34 cellular contexts compared by ENCODE assay signal in genomic region chr3:59407425-59407824, GRCh38.
DNase-seq lines count a peak whose midpoint lies in the region; ATAC-seq and TF ChIP-seq lines count a peak whose summit lies in the region.
"Had no signal": no experiment of that assay in that cellular context is flagged by ENCODE, and none has a peak within 500 bp of the region (broad histone marks: within the 10 kb centered on the region; RNA-seq: fewer than 3 reads in every experiment).

No MANE protein-coding gene starts in this region.

- CTCF ChIA-PET in CD8-positive, alpha-beta memory T cell (lab: Charles Lee), result no interaction called here

- H3K36me3 Mint-ChIP-seq in T-helper 2 cell treated with Interferon-gamma antibody and Interleukin-4, amounts not matched to agents 5 μg/mL and 100 μg/mL, for 36 hours (ENCODE audit: low read depth), result no peaks in the 10 kb centered on the region
- H3K36me3 Mint-ChIP-seq in central memory CD8-positive, alpha-beta T cell (ENCODE audit: insufficient read depth), result peaks cover 2% of the 10 kb centered on the region
- H3K36me3 Mint-ChIP-seq in nephron (ENCODE audit: low read depth), result no peaks in the 10 kb centered on the region
- H3K36me3 Mint-ChIP-seq in CD8-positive, alpha-beta memory T cell, result peaks cover 0 to 2% (median 0%) of the 10 kb centered on the region in 3 donors
- H3K36me3 Mint-ChIP-seq: naive B cell, type B pancreatic cell had no signal

- ATAC-seq in central memory CD8-positive, alpha-beta T cell (replicated peaks; ENCODE audit: extremely low read depth, poor library complexity, severe bottlenecking), result no peak
- ATAC-seq: body of pancreas, esophagus mucosa, right lobe of liver had no signal

- POLR2A ChIA-PET in CD8-positive, alpha-beta memory T cell (lab: Charles Lee), result no interaction called here

- H3K4me3 ChIP-seq in H7 (ENCODE audit: insufficient read depth, low read depth, low read length), result no peak overlapping the region
- H3K4me3 ChIP-seq in CD8-positive, alpha-beta memory T cell (ENCODE audit: low read length), result no peak overlapping the region
- H3K4me3 ChIP-seq: body of pancreas, left ventricle myocardium inferior, prostate gland, right lobe of liver, spleen had no signal

- H3K9me3 Mint-ChIP-seq in T-helper 2 cell treated with Interferon-gamma antibody and Interleukin-4, amounts not matched to agents 5 μg/mL and 100 μg/mL, for 36 hours, result no peaks in the 10 kb centered on the region
- H3K9me3 Mint-ChIP-seq in central memory CD8-positive, alpha-beta T cell, result no peaks in the 10 kb centered on the region
- no peaks in the 10 kb centered on the region for H3K9me3 Mint-ChIP-seq in nephron
- no peaks in the 10 kb centered on the region for H3K9me3 Mint-ChIP-seq in CD8-positive, alpha-beta memory T cell
- H3K9me3 Mint-ChIP-seq: activated T-helper 2 cell treated with anti-CD3 and anti-CD28 coated beads, Interferon-gamma antibody, Interleukin-2, Interleukin-4, amounts not matched to agents 10 μg/mL and 5 μg/mL and 100 μg/mL, durations not matched to agents 14 hours and 24 hours and 36 hours; type B pancreatic cell had no signal

- H3K27me3 ChIP-seq in H7 (ENCODE audit: control insufficient read depth, insufficient read depth, low read length), result no peaks in the 10 kb centered on the region
- H3K27me3 ChIP-seq in CD8-positive, alpha-beta memory T cell (ENCODE audit: insufficient read depth, low read length, poor library complexity, severe bottlenecking), result no peaks in the 10 kb centered on the region
- H3K27me3 ChIP-seq: body of pancreas, right lobe of liver, spleen had no signal

- H3K27me3 Mint-ChIP-seq in T-helper 2 cell treated with Interferon-gamma antibody and Interleukin-4, amounts not matched to agents 5 μg/mL and 100 μg/mL, for 36 hours (ENCODE audit: low read depth), result peaks cover 3% of the 10 kb centered on the region
- H3K27me3 Mint-ChIP-seq in central memory CD8-positive, alpha-beta T cell, result no peaks in the 10 kb centered on the region
- H3K27me3 Mint-ChIP-seq in nephron (ENCODE audit: low read depth), result peaks cover 3% of the 10 kb centered on the region
- no peaks in the 10 kb centered on the region for H3K27me3 Mint-ChIP-seq in CD8-positive, alpha-beta memory T cell
- H3K27me3 Mint-ChIP-seq: naive B cell had no signal

- H3K27ac ChIP-seq in CD8-positive, alpha-beta memory T cell (ENCODE audit: low read depth, low read length), result no peak overlapping the region
- H3K27ac ChIP-seq: body of pancreas, C4-2B, left ventricle myocardium inferior, prostate gland, right lobe of liver, spleen had no signal

- H3K36me3 ChIP-seq in H7 (replicated peaks; ENCODE audit: control insufficient read depth, insufficient read depth, low read length), result no peaks in the 10 kb centered on the region
- H3K36me3 ChIP-seq in CD8-positive, alpha-beta memory T cell (ENCODE audit: insufficient read depth, low read length), result no peaks in the 10 kb centered on the region
- H3K36me3 ChIP-seq: left ventricle myocardium inferior, prostate gland, right lobe of liver, spleen had no signal

- peaks cover 20% of the 10 kb centered on the region for H3K4me1 Mint-ChIP-seq in T-helper 2 cell treated with Interferon-gamma antibody and Interleukin-4, amounts not matched to agents 5 μg/mL and 100 μg/mL, for 36 hours (ENCODE audit: low read depth)
- peaks cover 10% of the 10 kb centered on the region for H3K4me1 Mint-ChIP-seq in central memory CD8-positive, alpha-beta T cell
- H3K4me1 Mint-ChIP-seq in nephron, result peaks cover 18% of the 10 kb centered on the region
- peaks cover 11 to 20% (median 13%) of the 10 kb centered on the region in 3 donors for H3K4me1 Mint-ChIP-seq in CD8-positive, alpha-beta memory T cell

- TF ChIP-seq CTCF in nephron (IDR thresholded peaks at IDR 0.05; ENCODE audit: unreplicated experiment in 3 of 3), result no peak

- peaks cover 7% of the 10 kb centered on the region for H3K4me1 ChIP-seq in CD8-positive, alpha-beta memory T cell (ENCODE audit: insufficient read depth, low read length)
- H3K4me1 ChIP-seq: body of pancreas, left ventricle myocardium inferior, prostate gland, right lobe of liver, spleen had no signal

- no peak overlapping the region for H3K4me3 Mint-ChIP-seq in T-helper 2 cell treated with Interferon-gamma antibody and Interleukin-4, amounts not matched to agents 5 μg/mL and 100 μg/mL, for 36 hours
- H3K4me3 Mint-ChIP-seq in central memory CD8-positive, alpha-beta T cell, result no peak overlapping the region
- H3K4me3 Mint-ChIP-seq in nephron, result no peak overlapping the region
- no peak overlapping the region for H3K4me3 Mint-ChIP-seq in CD8-positive, alpha-beta memory T cell
- H3K4me3 Mint-ChIP-seq: type B pancreatic cell had no signal

- no peak for DNase-seq in T-helper 2 cell treated with Interferon-gamma antibody and Interleukin-4, amounts not matched to agents 5 μg/mL and 100 μg/mL, for 36 hours (ENCODE audit: low spot score)
- DNase-seq in T-helper 2 cell (no peak), H7 (peak; percentile 15), NCI-H146 (lab: John Stamatoyannopoulos, UW) (no peak), cerebellar cortex (ENCODE audit: low spot score) (no peak)
- DNase-seq in central memory CD8-positive, alpha-beta T cell (ENCODE audit: low spot score in 2 of 2), result no peak
- no peak for DNase-seq in CD8-positive, alpha-beta memory T cell
- DNase-seq: 8988T; activated CD4-positive, alpha-beta T cell treated with anti-CD3 and anti-CD28 coated beads, Interleukin-2, amount 50 U/mL, for 4 hours; activated naive CD4-positive, alpha-beta T cell treated with anti-CD3 and anti-CD28 coated beads, Interleukin-2, amount 50 U/mL, for 16 hours; body of pancreas; Calu3; cerebellar nuclear complex; dermis blood vessel endothelial cell; DMS79; islet precursor cell; KG1; left ventricle myocardium inferior; naive B cell; NCI-H1417; NCI-H2029 treated with DMSO at 0.1 percent for 48 hours; NCI-H526 treated with DMSO at 0.1 percent for 48 hours; occipital lobe; right lobe of liver; SHP77 treated with DMSO at 0.1 percent for 48 hours; spleen; substantia nigra; T1000 had no signal

- H3K9me3 ChIP-seq in CD8-positive, alpha-beta memory T cell (ENCODE audit: low read length), result no peaks in the 10 kb centered on the region
- H3K9me3 ChIP-seq: body of pancreas, left ventricle myocardium inferior, prostate gland, right lobe of liver, spleen had no signal

- H3K27ac Mint-ChIP-seq in T-helper 2 cell treated with Interferon-gamma antibody and Interleukin-4, amounts not matched to agents 5 μg/mL and 100 μg/mL, for 36 hours, result peak overlapping the region; percentile 11
- H3K27ac Mint-ChIP-seq in central memory CD8-positive, alpha-beta T cell (ENCODE audit: low read depth), result peak overlapping the region; percentile 20
- H3K27ac Mint-ChIP-seq in nephron, result peak overlapping the region; percentile 41 to 92 (median 88)
- peak overlapping the region in 3 of 8 donors; percentile 30 to 75 (median 35) for H3K27ac Mint-ChIP-seq in CD8-positive, alpha-beta memory T cell
- H3K27ac Mint-ChIP-seq: activated T-helper 2 cell treated with anti-CD3 and anti-CD28 coated beads, Interferon-gamma antibody, Interleukin-2, Interleukin-4, amounts not matched to agents 10 μg/mL and 5 μg/mL and 100 μg/mL, durations not matched to agents 14 hours and 24 hours and 36 hours; type B pancreatic cell had no signal
